9 cellular contexts compared by ENCODE assay signal in genomic region chr19:1847348-1847683, GRCh38. TPM values are rescaled to one million over a fixed set of nuclear protein-coding genes. Genes with fewer than 3 reads are reported as not detected.
DNase-seq lines count a peak whose midpoint lies in the region; ATAC-seq and TF ChIP-seq lines count a peak whose summit lies in the region.
"Had no signal": no experiment of that assay in that cellular context is flagged by ENCODE, and none has a peak within 500 bp of the region (broad histone marks: within the 10 kb centered on the region; RNA-seq: fewer than 3 reads in every experiment).

No MANE protein-coding gene starts in this region.

- TF ChIP-seq POLR2A in Peyer's patch (IDR thresholded peaks at IDR 0.05) (no peak), esophagus muscularis mucosa (IDR thresholded peaks at IDR 0.05; ENCODE audit: low read depth) (no peak)

- H3K27me3 ChIP-seq in Peyer's patch (no peaks in the 10 kb centered on the region), esophagus muscularis mucosa (peaks cover 0 to 13% (median 0%) of the 10 kb centered on the region in 4 donors), trophoblast cell (ENCODE audit: insufficient read depth, low read length) (no peaks in the 10 kb centered on the region)

- peak overlapping the region; percentile 74 for H3K4me2 ChIP-seq in trophoblast cell (ENCODE audit: low read length)

- H4K8ac ChIP-seq in trophoblast cell (ENCODE audit: low read depth, low read length): peak overlapping the region; percentile 98

- peak overlapping the region; percentile 96 for H3K4me3 Mint-ChIP-seq in Calu3 (ENCODE audit: low read depth, unreplicated experiment)

- H3K27ac Mint-ChIP-seq in Calu3 (ENCODE audit: unreplicated experiment): peak overlapping the region; percentile 92

- H3K27ac ChIP-seq in Peyer's patch (peak overlapping the region in 3 of 4 donors; percentile 99 to 100 (median 99)), esophagus muscularis mucosa (replicated peaks in 1 of 4) (peak overlapping the region in 3 of 4 donors; percentile 99), trophoblast cell (ENCODE audit: low read depth, low read length) (no peak overlapping the region)

- TF ChIP-seq EP300 in esophagus muscularis mucosa (IDR thresholded peaks at IDR 0.05): no peak

- H3K4me1 ChIP-seq in Peyer's patch (peaks cover 2 to 71% (median 38%) of the 10 kb centered on the region in 4 donors), esophagus muscularis mucosa (peaks cover 53 to 74% (median 63%) of the 10 kb centered on the region in 4 donors), trophoblast cell (ENCODE audit: control insufficient read depth in 1 of 2, insufficient read depth in 2 of 2, low read length in 2 of 2) (peaks cover 7% of the 10 kb centered on the region in 2 experiments)

- no peak overlapping the region for H3K14ac ChIP-seq in trophoblast cell (ENCODE audit: low read length)

- CTCF ChIA-PET in Calu3 (lab: Charles Lee): no interaction called here

- H2BK12ac ChIP-seq in trophoblast cell (ENCODE audit: low read length): no peak overlapping the region

- intact Hi-C loops in Calu3 (cut with micrococcal nuclease; ENCODE audit: unreplicated experiment) (no loop called here), esophagus muscularis mucosa (cut with DNase I) (no loop called here)

- H3K4ac ChIP-seq in trophoblast cell (ENCODE audit: low read depth, low read length): peak overlapping the region; percentile 90

- H2AK5ac ChIP-seq in trophoblast cell (ENCODE audit: low read length): peak overlapping the region; percentile 89

- no peak overlapping the region for H2BK5ac ChIP-seq in trophoblast cell (ENCODE audit: low read depth, low read length, poor library complexity)

- no peaks in the 10 kb centered on the region for H3K9me3 Mint-ChIP-seq in Calu3 (ENCODE audit: low read depth, unreplicated experiment)

- TF ChIP-seq CTCF in Calu3 (IDR thresholded peaks at IDR 0.05; ENCODE audit: unreplicated experiment) (no peak), Peyer's patch (IDR thresholded peaks at IDR 0.05) (no peak), esophagus muscularis mucosa (IDR thresholded peaks at IDR 0.05) (no peak)

- H3K36me3 ChIP-seq in Peyer's patch (no peaks in the 10 kb centered on the region), esophagus muscularis mucosa (peaks cover 0 to 26% (median 7%) of the 10 kb centered on the region in 4 donors), trophoblast cell (ENCODE audit: control insufficient read depth in 1 of 2, insufficient read depth in 2 of 2, low read length in 2 of 2) (peaks cover 11 to 14% of the 10 kb centered on the region in 2 experiments)

- H3K9me3 ChIP-seq in Peyer's patch (no peaks in the 10 kb centered on the region), esophagus muscularis mucosa (no peaks in the 10 kb centered on the region), trophoblast cell (ENCODE audit: insufficient read depth, low read depth, low read length) (peaks cover 9% of the 10 kb centered on the region)

- H4K91ac ChIP-seq in trophoblast cell (ENCODE audit: low read depth, low read length): peak overlapping the region; percentile 99

- H3K4me3 ChIP-seq in Peyer's patch (peak overlapping the region; percentile 94 to 100 (median 100)), esophagus muscularis mucosa (peak overlapping the region; percentile 100), trophoblast cell (ENCODE audit: low read depth, low read length) (peak overlapping the region; percentile 96)

- peaks cover 8% of the 10 kb centered on the region for H3K79me1 ChIP-seq in trophoblast cell (ENCODE audit: low read length)

- H2AFZ ChIP-seq in trophoblast cell (ENCODE audit: insufficient read depth, low read length, poor library complexity): peak overlapping the region; percentile 37

- DNase-seq in Calu3 (no peak), Peyer's patch (no peak), esophagus muscularis mucosa (ENCODE audit: extremely low spot score) (no peak), trophoblast cell (no peak), cerebellar cortex (ENCODE audit: low spot score) (no peak), DMS153 treated with DMSO at 0.1 percent for 48 hours (lab: John Stamatoyannopoulos, UW; ENCODE audit: unreplicated experiment) (no peak), NCI-H1048 (lab: John Stamatoyannopoulos, UW) (no peak)
- DNase-seq: T1000 had no signal

- H3K18ac ChIP-seq in trophoblast cell (ENCODE audit: low read length): no peak overlapping the region

- H3K9ac ChIP-seq in trophoblast cell (ENCODE audit: low read length): peak overlapping the region; percentile 97

- H3K79me2 ChIP-seq in trophoblast cell (ENCODE audit: control insufficient read depth, insufficient read depth, low read length, poor library complexity): peaks cover 14% of the 10 kb centered on the region

- no peak for ATAC-seq in HG02588 (IDR thresholded peaks at IDR 0.05; ENCODE audit: unreplicated experiment)

- H3K36me3 Mint-ChIP-seq in Calu3 (ENCODE audit: insufficient read depth, unreplicated experiment): peaks cover 41% of the 10 kb centered on the region

- peak overlapping the region; percentile 13 for H4K12ac ChIP-seq in trophoblast cell (ENCODE audit: low read depth, low read length)

- H3K4me1 Mint-ChIP-seq in Calu3 (ENCODE audit: low read depth, unreplicated experiment): peaks cover 8% of the 10 kb centered on the region

- H3K27me3 Mint-ChIP-seq in Calu3 (ENCODE audit: unreplicated experiment): no peaks in the 10 kb centered on the region

- peak overlapping the region; percentile 8 for H2BK120ac ChIP-seq in trophoblast cell (ENCODE audit: insufficient read depth, low read length, poor library complexity)

- 12% methylated on average over 12 of the region's 12 CpGs for WGBS in esophagus muscularis mucosa
- WGBS in trophoblast cell (ENCODE audit: extremely low coverage, insufficient coverage, insufficient read length): no CpG with 5 or more reads among the region's 12 CpGs

- BruUV-seq in Calu3 (replicated peaks; lab: Mats Ljungman, UMichigan): TSS peak; percentile 65

- H3K23ac ChIP-seq in trophoblast cell (ENCODE audit: low read length): no peak overlapping the region

RNA-seq across cellular contexts. Expression of gene REXO1, which starts 1.0 kb away (rescaled TPM):
- total RNA-seq in Calu3 (2022) (34.1 and 39.5 TPM in 2 replicates), Peyer's patch (100 to 1,000 TPM in 1 of 4 donors, 10 to 100 TPM in 3; 47.0 to 101 (median 57.2) TPM), esophagus muscularis mucosa (10 to 100 TPM; 16.2 to 36.0 (median 26.1) TPM)
- polyA plus RNA-seq in trophoblast cell (2013): 24.5 and 26.8 TPM in 2 replicates

RNA-seq across cellular contexts. Expression of gene KLF16, which starts 16.1 kb away (rescaled TPM):
- 32.3 and 39.0 TPM in 2 replicates for total RNA-seq in Calu3 (2022)
- total RNA-seq in Peyer's patch: 10 to 100 TPM; 10.3 to 18.2 (median 14.8) TPM
- 10 to 100 TPM in 1 of 4 donors, 1 to 10 TPM in 3; 2.5 to 10.8 (median 8.5) TPM for total RNA-seq in esophagus muscularis mucosa
- polyA plus RNA-seq in trophoblast cell (2013): 18.5 and 21.1 TPM in 2 replicates

RNA-seq across cellular contexts. Expression of gene ATP8B3, which starts 35.2 kb away (rescaled TPM):
- total RNA-seq in Calu3 (2022) (5.9 and 6.7 TPM in 2 replicates), Peyer's patch (1 to 10 TPM in 1 of 4 donors, under 1 TPM in 2, not detected in 1; 0.35 to 4.5 (median 0.94) TPM), esophagus muscularis mucosa (under 1 TPM; 0.19 to 0.92 (median 0.66) TPM)
- 0.94 and 0.97 TPM in 2 replicates for polyA plus RNA-seq in trophoblast cell (2013)

RNA-seq across cellular contexts. Expression of gene ABHD17A, which starts 38.0 kb away (rescaled TPM):
- total RNA-seq in Calu3 (2022) (35.2 and 36.9 TPM in 2 replicates), Peyer's patch (10 to 100 TPM; 52.0 to 95.9 (median 68.4) TPM), esophagus muscularis mucosa (100 to 1,000 TPM in 2 of 4 donors, 10 to 100 TPM in 2; 89.7 to 125 (median 102) TPM)
- 55.3 and 58.0 TPM in 2 replicates for polyA plus RNA-seq in trophoblast cell (2013)

RNA-seq across cellular contexts. Expression of gene ADAT3, which starts 57.9 kb away (rescaled TPM):
- total RNA-seq in Calu3 (2022): 6.7 TPM in 2 replicates
- 10 to 100 TPM; 18.2 to 33.3 (median 23.8) TPM for total RNA-seq in Peyer's patch
- total RNA-seq in esophagus muscularis mucosa: 1 to 10 TPM; 3.8 to 5.6 (median 4.4) TPM
- 10.9 and 12.1 TPM in 2 replicates for polyA plus RNA-seq in trophoblast cell (2013)
